In the genomic region with DNA sequence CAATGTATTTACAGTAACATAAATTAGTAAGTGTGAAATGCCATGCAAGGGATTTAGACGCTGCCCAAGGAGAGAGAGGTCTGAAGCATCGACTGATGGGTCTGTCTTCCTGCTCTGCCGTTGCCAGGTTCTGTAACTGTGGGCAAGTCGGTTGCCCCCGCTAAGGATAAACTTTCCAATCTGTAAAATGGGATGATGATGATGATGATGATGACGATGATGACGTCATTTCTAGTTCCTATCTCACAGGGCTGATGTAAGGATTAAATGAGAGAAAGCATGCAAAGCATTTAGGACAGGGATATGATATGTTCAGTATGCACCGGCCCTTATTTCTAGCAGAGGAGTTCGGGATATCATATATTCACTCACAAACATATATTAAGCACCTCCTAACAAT, we compare ENCODE assay signal across 19 cellular contexts. TPM values are rescaled to one million over a fixed set of nuclear protein-coding genes. Genes with fewer than 3 reads are reported as not detected.
DNase-seq lines count a peak whose midpoint lies in the region; ATAC-seq, FAIRE-seq and TF ChIP-seq lines count a peak whose summit lies in the region.
"Had no signal": no experiment of that assay in that cellular context is flagged by ENCODE, and none has a peak within 500 bp of the region (broad histone marks: within the 10 kb centered on the region; RNA-seq: fewer than 3 reads in every experiment).

No MANE protein-coding gene starts in this region.

- POLR2A ChIA-PET in SK-N-SH (lab: Yijun Ruan, JAX), result no interaction called here

- TF ChIP-seq CTCF in SK-N-SH (IDR thresholded peaks at IDR 0.05) (no peak), NB4 (IDR thresholded peaks at IDR 0.05; ENCODE audit: low read depth, low read length) (no peak)

- 69% methylated on average over 9 of the region's 9 CpGs for WGBS in SK-N-SH (ENCODE audit: low lambda C conversion rate)

- TF ChIP-seq EP300 in SK-N-SH (IDR thresholded peaks at IDR 0.05; ENCODE audit: borderline replicate concordance in 1 of 2, low read depth in 1 of 2, low read length in 1 of 2), result no peak

- peaks cover 14 to 21% of the 10 kb centered on the region in 2 donors for H3K4me1 Mint-ChIP-seq in immature natural killer cell

- H4K20me1 ChIP-seq in SK-N-SH (ENCODE audit: insufficient read depth) (no peaks in the 10 kb centered on the region), BLaER1 (no peaks in the 10 kb centered on the region)

- no peaks in the 10 kb centered on the region for H3K9me2 ChIP-seq in SK-N-SH

- CTCF ChIA-PET in SK-N-SH (lab: Yijun Ruan, JAX), result interaction anchor here (0.9 to 4.9 kb wide), 17 partner anchors 8 to 207 kb away, joined by 3 to 63 read pairs (median 12); a partner anchor contains a TSS

- H2AFZ ChIP-seq in SK-N-SH (ENCODE audit: low read depth), result no peak overlapping the region

- no peaks in the 10 kb centered on the region for H3K27me3 ChIP-seq in SK-N-SH (ENCODE audit: insufficient read depth)
- no peaks in the 10 kb centered on the region for H3K27me3 ChIP-seq in BLaER1
- H3K27me3 ChIP-seq: upper lobe of left lung had no signal

- peaks cover 7% of the 10 kb centered on the region for H3F3A ChIP-seq in SK-N-SH (replicated peaks; ENCODE audit: insufficient read depth)

- H3K9me3 ChIP-seq in SK-N-SH (no peaks in the 10 kb centered on the region), BLaER1 (no peaks in the 10 kb centered on the region; the same call in 1 of the 2 replicates)
- H3K9me3 ChIP-seq: esophagus muscularis mucosa, upper lobe of left lung had no signal

- TF ChIP-seq RAD21 in SK-N-SH (IDR thresholded peaks at IDR 0.05; ENCODE audit: low read length), result no peak

- H3K27ac Mint-ChIP-seq in immature natural killer cell, result no peak overlapping the region
- H3K27ac Mint-ChIP-seq: H9 had no signal

- no peaks in the 10 kb centered on the region for H3K79me2 ChIP-seq in SK-N-SH (ENCODE audit: insufficient read depth)

- no peak for TF ChIP-seq POLR2A in NB4 (IDR thresholded peaks at IDR 0.05; ENCODE audit: extremely low read depth, insufficient read length)

- DNase-seq in SK-N-SH (no peak), NB4 (ENCODE audit: low read depth) (no peak), immature natural killer cell (no peak), HUDEP-2 (lab: John Stamatoyannopoulos, UW; ENCODE audit: unreplicated experiment in 76 of 76) (no peak), amniotic stem cell (lab: John Stamatoyannopoulos, UW) (no peak), frontal cortex (ENCODE audit: low spot score in 2 of 2) (no peak)
- DNase-seq: activated CD8-positive, alpha-beta memory T cell treated with anti-CD3 and anti-CD28 coated beads, Interleukin-2, amount 10 ng/mL, durations not matched to agents 7 days and 5 days; DMS53; H9; NCI-H1694; NCI-H345; NK-92 treated with Interleukin-12 subunit alpha and Interleukin-12 subunit beta, amount 100 ng/mL, for 24 hours; upper lobe of left lung; WERI-Rb-1 had no signal

- peaks cover 10 to 22% (median 18%) of the 10 kb centered on the region in 3 donors for H3K27me3 Mint-ChIP-seq in immature natural killer cell (ENCODE audit: low read depth in 3 of 3)

- H3K4me2 ChIP-seq in SK-N-SH (no peak overlapping the region), BLaER1 (peak overlapping the region; percentile 97)

- H3K36me3 ChIP-seq in SK-N-SH (replicated peaks in 1 of 2; ENCODE audit: control insufficient read depth in 1 of 2, insufficient read depth in 2 of 2, low read length in 1 of 2), result no peaks in the 10 kb centered on the region
- no peaks in the 10 kb centered on the region for H3K36me3 ChIP-seq in BLaER1
- H3K36me3 ChIP-seq: esophagus muscularis mucosa, upper lobe of left lung, WERI-Rb-1 had no signal

- no peak overlapping the region for H3K27ac ChIP-seq in SK-N-SH (ENCODE audit: low read depth in 2 of 2, low read length in 1 of 2)
- H3K27ac ChIP-seq in BLaER1, result peak overlapping the region; percentile 97
- H3K27ac ChIP-seq: 22Rv1, esophagus muscularis mucosa, upper lobe of left lung, WERI-Rb-1 had no signal

- H3K4me3 Mint-ChIP-seq in immature natural killer cell, result peak overlapping the region; percentile 44 to 88 (median 61)

- H3K9me3 Mint-ChIP-seq in immature natural killer cell, result no peaks in the 10 kb centered on the region
- H3K9me3 Mint-ChIP-seq: H9 had no signal

- H3K4me1 ChIP-seq in SK-N-SH (ENCODE audit: control insufficient read depth in 1 of 2, insufficient read depth in 2 of 2, low read depth in 1 of 2, low read length in 1 of 2) (peaks cover 4 to 8% of the 10 kb centered on the region in 2 experiments; a peak in 2 of 4 replicates), BLaER1 (peaks cover 81% of the 10 kb centered on the region)

- no peak for FAIRE-seq in frontal cortex (lab: Jason Lieb, UNC)

- H3K36me3 Mint-ChIP-seq in immature natural killer cell, result no peaks in the 10 kb centered on the region
- H3K36me3 Mint-ChIP-seq: activated CD8-positive, alpha-beta memory T cell treated with anti-CD3 and anti-CD28 coated beads, Interleukin-2, amount 10 ng/mL, durations not matched to agents 7 days and 5 days had no signal

- H3K9ac ChIP-seq in SK-N-SH (no peak overlapping the region), BLaER1 (peak overlapping the region; percentile 82)

- no peak for ATAC-seq in SK-N-SH treated with all-trans-retinoic acid at 6 μM for 48 hours
- ATAC-seq: activated CD8-positive, alpha-beta memory T cell treated with anti-CD3 and anti-CD28 coated beads, Interleukin-2, amount 10 ng/mL, durations not matched to agents 7 days and 5 days had no signal

- no peak overlapping the region for H3K4me3 ChIP-seq in SK-N-SH (ENCODE audit: low read depth in 2 of 2, low read length in 1 of 2)
- H3K4me3 ChIP-seq in BLaER1, result peak overlapping the region; percentile 60
- peak overlapping the region; percentile 49 for H3K4me3 ChIP-seq in NB4 (ENCODE audit: low read depth, low read length)
- H3K4me3 ChIP-seq: esophagus muscularis mucosa, lung, upper lobe of left lung had no signal

TF ChIP-seq in SK-N-SH treated with all-trans-retinoic acid at 6 μM for 48 hours, 23 proteins besides CTCF, POLR2A, EP300 and RAD21:
- TF ChIP-seq RARB (CRISPR knock-in tag; IDR thresholded peaks at IDR 0.05) (no peak), PPARA (CRISPR knock-in tag; IDR thresholded peaks at IDR 0.05; ENCODE audit: borderline replicate concordance) (0 out of 2 replicates have a peak, but pooled peaks have one; percentile 25)
- TF ChIP-seq, protein P1, sequence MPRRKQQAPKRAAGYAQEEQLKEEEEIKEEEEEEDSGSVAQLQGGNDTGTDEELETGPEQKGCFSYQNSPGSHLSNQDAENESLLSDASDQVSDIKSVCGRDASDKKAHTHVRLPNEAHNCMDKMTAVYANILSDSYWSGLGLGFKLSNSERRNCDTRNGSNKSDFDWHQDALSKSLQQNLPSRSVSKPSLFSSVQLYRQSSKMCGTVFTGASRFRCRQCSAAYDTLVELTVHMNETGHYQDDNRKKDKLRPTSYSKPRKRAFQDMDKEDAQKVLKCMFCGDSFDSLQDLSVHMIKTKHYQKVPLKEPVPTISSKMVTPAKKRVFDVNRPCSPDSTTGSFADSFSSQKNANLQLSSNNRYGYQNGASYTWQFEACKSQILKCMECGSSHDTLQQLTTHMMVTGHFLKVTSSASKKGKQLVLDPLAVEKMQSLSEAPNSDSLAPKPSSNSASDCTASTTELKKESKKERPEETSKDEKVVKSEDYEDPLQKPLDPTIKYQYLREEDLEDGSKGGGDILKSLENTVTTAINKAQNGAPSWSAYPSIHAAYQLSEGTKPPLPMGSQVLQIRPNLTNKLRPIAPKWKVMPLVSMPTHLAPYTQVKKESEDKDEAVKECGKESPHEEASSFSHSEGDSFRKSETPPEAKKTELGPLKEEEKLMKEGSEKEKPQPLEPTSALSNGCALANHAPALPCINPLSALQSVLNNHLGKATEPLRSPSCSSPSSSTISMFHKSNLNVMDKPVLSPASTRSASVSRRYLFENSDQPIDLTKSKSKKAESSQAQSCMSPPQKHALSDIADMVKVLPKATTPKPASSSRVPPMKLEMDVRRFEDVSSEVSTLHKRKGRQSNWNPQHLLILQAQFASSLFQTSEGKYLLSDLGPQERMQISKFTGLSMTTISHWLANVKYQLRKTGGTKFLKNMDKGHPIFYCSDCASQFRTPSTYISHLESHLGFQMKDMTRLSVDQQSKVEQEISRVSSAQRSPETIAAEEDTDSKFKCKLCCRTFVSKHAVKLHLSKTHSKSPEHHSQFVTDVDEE (CRISPR knock-in tag; IDR thresholded peaks at IDR 0.05), result no peak

TF ChIP-seq in SK-N-SH, 30 proteins besides CTCF, POLR2A, EP300 and RAD21 (continues in another document):
- no peak for TF ChIP-seq ELF1 (IDR thresholded peaks at IDR 0.05)
- TF ChIP-seq GABPA (IDR thresholded peaks at IDR 0.05; ENCODE audit: low read depth), result no peak
- TF ChIP-seq POLR2AphosphoS5 (IDR thresholded peaks at IDR 0.05; ENCODE audit: low read depth, low read length), result no peak
- TF ChIP-seq RXRA (IDR thresholded peaks at IDR 0.05; ENCODE audit: borderline replicate concordance, low read depth), result no peak
- TF ChIP-seq, protein P2, sequence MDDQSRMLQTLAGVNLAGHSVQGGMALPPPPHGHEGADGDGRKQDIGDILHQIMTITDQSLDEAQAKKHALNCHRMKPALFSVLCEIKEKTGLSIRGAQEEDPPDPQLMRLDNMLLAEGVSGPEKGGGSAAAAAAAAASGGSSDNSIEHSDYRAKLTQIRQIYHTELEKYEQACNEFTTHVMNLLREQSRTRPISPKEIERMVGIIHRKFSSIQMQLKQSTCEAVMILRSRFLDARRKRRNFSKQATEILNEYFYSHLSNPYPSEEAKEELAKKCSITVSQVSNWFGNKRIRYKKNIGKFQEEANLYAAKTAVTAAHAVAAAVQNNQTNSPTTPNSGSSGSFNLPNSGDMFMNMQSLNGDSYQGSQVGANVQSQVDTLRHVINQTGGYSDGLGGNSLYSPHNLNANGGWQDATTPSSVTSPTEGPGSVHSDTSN (IDR thresholded peaks at IDR 0.05), result no peak
- no peak for TF ChIP-seq NFIC (IDR thresholded peaks at IDR 0.05; ENCODE audit: borderline replicate concordance)
- TF ChIP-seq, protein P3, sequence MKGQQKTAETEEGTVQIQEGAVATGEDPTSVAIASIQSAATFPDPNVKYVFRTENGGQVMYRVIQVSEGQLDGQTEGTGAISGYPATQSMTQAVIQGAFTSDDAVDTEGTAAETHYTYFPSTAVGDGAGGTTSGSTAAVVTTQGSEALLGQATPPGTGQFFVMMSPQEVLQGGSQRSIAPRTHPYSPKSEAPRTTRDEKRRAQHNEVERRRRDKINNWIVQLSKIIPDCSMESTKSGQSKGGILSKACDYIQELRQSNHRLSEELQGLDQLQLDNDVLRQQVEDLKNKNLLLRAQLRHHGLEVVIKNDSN (IDR thresholded peaks at IDR 0.05; ENCODE audit: borderline replicate concordance, low read depth), result no peak

RNA-seq across cellular contexts. Expression of a gene that starts 54.8 kb away (rescaled TPM):
- polyA plus RNA-seq in SK-N-SH (2012; rRNA removed), result 1.6 and 1.7 TPM in 2 replicates
- 1.6 and 1.9 TPM in 2 replicates for polyA plus RNA-seq in SK-N-SH (2012; cell fraction: cytosol; rRNA removed)
- polyA plus RNA-seq in SK-N-SH (2012; cell fraction: nucleus; rRNA removed), result 3.7 and 5.1 TPM in 2 replicates
- 1 to 10 TPM in 1 of 3 donors, under 1 TPM in 2; 0.68 to 1.7 (median 0.83) TPM for polyA plus RNA-seq in immature natural killer cell
- 2.0 TPM for total RNA-seq in frontal cortex

RNA-seq across cellular contexts. Expression of a gene that starts 55.1 kb away (rescaled TPM):
- polyA plus RNA-seq in SK-N-SH (2012; rRNA removed) (2.4 and 2.8 TPM in 2 replicates), immature natural killer cell (1 to 10 TPM; 5.1 to 5.5 (median 5.3) TPM)
- 1.9 and 2.0 TPM in 2 replicates for polyA plus RNA-seq in SK-N-SH (2012; cell fraction: cytosol; rRNA removed)
- polyA plus RNA-seq in SK-N-SH (2012; cell fraction: nucleus; rRNA removed), result 13.8 and 15.7 TPM in 2 replicates
- 28.5 TPM for total RNA-seq in frontal cortex

Comparison
In these comparisons a context has a peak if more than half of its experiments do, and no peak if none do; other contexts are left out.
1. H3K4me3 ChIP-seq: peak in BLaER1 (single experiment) and NB4 (single experiment); none in SK-N-SH (0 of 2).